16 cellular contexts compared by ENCODE assay signal in the genomic region with DNA sequence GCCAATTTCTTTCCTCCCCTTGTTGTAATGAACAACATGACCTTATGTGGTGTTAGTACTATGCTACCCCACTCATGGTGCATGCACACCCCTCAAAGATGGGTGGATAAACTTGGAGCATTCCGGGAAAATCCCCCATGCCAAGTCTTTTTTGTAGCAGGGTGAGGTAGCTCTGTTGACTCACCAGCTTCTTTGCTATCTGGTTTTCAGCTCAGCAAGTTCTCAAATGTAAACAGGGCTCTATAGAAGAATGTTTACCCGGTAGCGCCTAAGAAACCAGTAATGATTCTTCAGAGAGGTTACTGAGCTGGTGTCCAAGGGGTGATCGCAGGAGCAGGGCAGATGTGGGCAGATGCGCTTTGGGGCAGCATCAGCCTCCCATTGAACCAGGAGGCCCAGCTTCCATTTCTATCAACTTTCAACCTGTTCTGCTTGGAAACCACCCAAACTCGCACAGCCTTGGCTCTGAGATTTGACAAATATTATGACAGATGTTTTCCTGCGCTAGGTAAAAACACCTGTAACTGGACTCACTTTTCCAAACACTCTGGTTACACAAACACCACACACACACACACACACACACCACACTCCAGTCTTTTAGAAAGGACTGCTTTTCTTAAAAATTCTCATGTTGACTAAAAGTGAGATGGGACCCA.
DNase-seq lines count a peak whose midpoint lies in the region; ATAC-seq, FAIRE-seq and TF ChIP-seq lines count a peak whose summit lies in the region.
"Had no signal": no experiment of that assay in that cellular context is flagged by ENCODE, and none has a peak within 500 bp of the region (broad histone marks: within the 10 kb centered on the region; RNA-seq: fewer than 3 reads in every experiment).

No MANE protein-coding gene starts in this region.

- no peak for TF ChIP-seq EP300 in HepG2 (IDR thresholded peaks at IDR 0.05; ENCODE audit: low read depth in 2 of 2, low read length in 2 of 2)
- TF ChIP-seq EP300 in HepG2 (CRISPR knock-in tag; IDR thresholded peaks at IDR 0.05; ENCODE audit: borderline replicate concordance) = no peak

- no peak overlapping the region for H3K4me3 Mint-ChIP-seq in activated CD4-positive, alpha-beta T cell treated with anti-CD3 and anti-CD28 coated beads, Interleukin-2, amount 10 ng/mL, durations not matched to agents 24 days and 14 days

- POLR2A ChIA-PET in HepG2 (lab: Yijun Ruan, JAX) = no interaction called here

- no peak for FAIRE-seq in HepG2 (lab: Jason Lieb, UNC)

- no peaks in the 10 kb centered on the region for H3K79me2 ChIP-seq in HepG2 (ENCODE audit: insufficient read depth, low read length)

- H3K9ac ChIP-seq in HepG2 (ENCODE audit: insufficient read depth, low read depth, low read length) = no peak overlapping the region
- H3K9ac ChIP-seq: parathyroid adenoma had no signal

- intact Hi-C loops in left ventricle myocardium superior (cut with micrococcal nuclease) (no loop called here), heart left ventricle (cut with DNase I) (no loop called here), body of pancreas (cut with DNase I) (no loop called here), upper lobe of right lung (cut with DNase I) (no loop called here), HepG2 (cut with micrococcal nuclease; ENCODE audit: unreplicated experiment) (no loop called here)
- intact Hi-C loops in activated CD4-positive, alpha-beta T cell treated with anti-CD3 and anti-CD28 coated beads, Interleukin-2, amount 10 ng/mL, durations not matched to agents 24 days and 14 days (cut with micrococcal nuclease) = no loop called here

- H4K20me1 ChIP-seq in HepG2 (ENCODE audit: insufficient read depth, low read length) = no peaks in the 10 kb centered on the region

- no peak for TF ChIP-seq POLR2A in heart left ventricle (IDR thresholded peaks at IDR 0.05)
- no peak for TF ChIP-seq POLR2A in body of pancreas (IDR thresholded peaks at IDR 0.05)
- TF ChIP-seq POLR2A in HepG2 (IDR thresholded peaks at IDR 0.05; ENCODE audit: insufficient read depth in 1 of 2, low read depth in 2 of 2, low read length in 2 of 2) = no peak

- peak; percentile 2 for DNase-seq in left ventricle myocardium superior
- no peak for DNase-seq in heart left ventricle
- DNase-seq in body of pancreas = peak; percentile 63 to 74 (median 68)
- peak; percentile 48 for DNase-seq in kidney tubule cell (ENCODE audit: low spot score)
- DNase-seq in upper lobe of right lung = no peak
- DNase-seq in HepG2 (ENCODE audit: low spot score) = no peak
- DNase-seq in activated CD4-positive, alpha-beta T cell treated with anti-CD3 and anti-CD28 coated beads, Interleukin-2, amount 10 ng/mL, durations not matched to agents 24 days and 14 days = no peak
- DNase-seq: activated naive CD4-positive, alpha-beta T cell treated with anti-CD3 and anti-CD28 coated beads, Interleukin-2, amount 50 U/mL, for 16 hours; DMS 273 treated with DMSO at 0.1 percent for 48 hours; mesendoderm; MG63; substantia nigra had no signal

- H3K9me3 Mint-ChIP-seq in activated CD4-positive, alpha-beta T cell treated with anti-CD3 and anti-CD28 coated beads, Interleukin-2, amount 10 ng/mL, durations not matched to agents 24 days and 14 days = no peaks in the 10 kb centered on the region

- H3K27ac ChIP-seq in heart left ventricle (no peak overlapping the region), body of pancreas (peak overlapping the region; percentile 46 to 67 (median 57)), upper lobe of right lung (no peak overlapping the region), HepG2 (ENCODE audit: extremely low read length, insufficient read depth, low read length) (no peak overlapping the region)
- H3K27ac ChIP-seq: esophagus muscularis mucosa, parathyroid adenoma had no signal

- H3K9me3 ChIP-seq in heart left ventricle (no peaks in the 10 kb centered on the region), body of pancreas (no peaks in the 10 kb centered on the region), upper lobe of right lung (no peaks in the 10 kb centered on the region), HepG2 (ENCODE audit: low read length) (no peaks in the 10 kb centered on the region)
- H3K9me3 ChIP-seq: esophagus muscularis mucosa, MG63 had no signal

- ATAC-seq in left ventricle myocardium superior (no peak), heart left ventricle (no peak), body of pancreas (peak; percentile 73), upper lobe of right lung (peak; percentile 35), HepG2 (no peak), HG03432 (IDR thresholded peaks at IDR 0.05; ENCODE audit: unreplicated experiment) (no peak)
- ATAC-seq: HCT116 had no signal

- in situ Hi-C loops in HepG2 (cut with HindIII; ENCODE audit: extremely low pct_ligation_motif_present, low pct_unique_long_range_greater_than_20kb) = no loop called here

- no peaks in the 10 kb centered on the region for H3K36me3 Mint-ChIP-seq in activated CD4-positive, alpha-beta T cell treated with anti-CD3 and anti-CD28 coated beads, Interleukin-2, amount 10 ng/mL, durations not matched to agents 24 days and 14 days (ENCODE audit: low read depth)

- 94 to 99% (median 98%) methylated on average over 7 of the region's 7 CpGs for WGBS in heart left ventricle, 4 donors
- 26 to 30% methylated on average over 7 of the region's 7 CpGs for WGBS in body of pancreas, 2 donors
- WGBS in HepG2 (ENCODE audit: low lambda C conversion rate) = 33% methylated on average over 7 of the region's 7 CpGs

- H3K27me3 ChIP-seq in heart left ventricle = no peaks in the 10 kb centered on the region
- no peaks in the 10 kb centered on the region for H3K27me3 ChIP-seq in body of pancreas
- no peaks in the 10 kb centered on the region for H3K27me3 ChIP-seq in upper lobe of right lung
- peaks cover 15 to 82% of the 10 kb centered on the region in 2 experiments; a peak in 4 of 5 replicates for H3K27me3 ChIP-seq in HepG2 (ENCODE audit: control insufficient read depth in 1 of 2, insufficient read depth in 2 of 2, low read length in 2 of 2)
- H3K27me3 ChIP-seq: esophagus muscularis mucosa, MG63 had no signal

- H2AFZ ChIP-seq in HepG2 (ENCODE audit: low read length) = no peak overlapping the region
- H2AFZ ChIP-seq: parathyroid adenoma had no signal

- no peak overlapping the region for H3K4me2 ChIP-seq in HepG2 (ENCODE audit: low read depth, low read length)

- no peak for TF ChIP-seq CTCF in heart left ventricle (IDR thresholded peaks at IDR 0.05)
- TF ChIP-seq CTCF in body of pancreas (IDR thresholded peaks at IDR 0.05) = no peak
- TF ChIP-seq CTCF in upper lobe of right lung (IDR thresholded peaks at IDR 0.05) = no peak
- no peak for TF ChIP-seq CTCF in HepG2 (CRISPR knock-in tag; IDR thresholded peaks at IDR 0.05)

- H3K4me3 ChIP-seq in heart left ventricle = no peak overlapping the region
- no peak overlapping the region for H3K4me3 ChIP-seq in body of pancreas
- no peak overlapping the region for H3K4me3 ChIP-seq in upper lobe of right lung
- no peak overlapping the region for H3K4me3 ChIP-seq in HepG2 (replicated peaks in 1 of 3; ENCODE audit: insufficient read depth in 1 of 3, low read depth in 2 of 3, low read length in 3 of 3)
- H3K4me3 ChIP-seq: esophagus muscularis mucosa, MG63 had no signal

- no peak overlapping the region for H3K27ac Mint-ChIP-seq in activated CD4-positive, alpha-beta T cell treated with anti-CD3 and anti-CD28 coated beads, Interleukin-2, amount 10 ng/mL, durations not matched to agents 24 days and 14 days

- H3K4me1 Mint-ChIP-seq in activated CD4-positive, alpha-beta T cell treated with anti-CD3 and anti-CD28 coated beads, Interleukin-2, amount 10 ng/mL, durations not matched to agents 24 days and 14 days = no peaks in the 10 kb centered on the region

- CTCF ChIA-PET in HepG2 (lab: Yijun Ruan, JAX; ENCODE audit: low intra/inter-chr PET ratio, low total read pairs) = no interaction called here

- peaks cover 1% of the 10 kb centered on the region for H3K27me3 Mint-ChIP-seq in activated CD4-positive, alpha-beta T cell treated with anti-CD3 and anti-CD28 coated beads, Interleukin-2, amount 10 ng/mL, durations not matched to agents 24 days and 14 days

- BruUV-seq in HepG2 (replicated peaks; lab: Mats Ljungman, UMichigan) = no TSS peak

- no peak for TF ChIP-seq RAD21 in HepG2 (CRISPR knock-in tag; IDR thresholded peaks at IDR 0.05)

- H3K36me3 ChIP-seq in heart left ventricle (peaks cover 0 to 21% (median 9%) of the 10 kb centered on the region in 9 donors), body of pancreas (replicated peaks in 1 of 2; ENCODE audit: insufficient read depth in 1 of 2, low read depth in 2 of 2) (peaks cover 0 to 2% of the 10 kb centered on the region in 2 donors), upper lobe of right lung (peaks cover 18% of the 10 kb centered on the region), HepG2 (replicated peaks in 1 of 2; ENCODE audit: control insufficient read depth in 1 of 2, insufficient read depth in 2 of 2, low read length in 2 of 2) (no peaks in the 10 kb centered on the region)

- H3K4me1 ChIP-seq in heart left ventricle (peaks cover 3 to 63% (median 16%) of the 10 kb centered on the region in 12 donors), body of pancreas (peaks cover 31% of the 10 kb centered on the region), upper lobe of right lung (peaks cover 12% of the 10 kb centered on the region), HepG2 (ENCODE audit: insufficient read depth, low read length) (no peaks in the 10 kb centered on the region)
- H3K4me1 ChIP-seq: parathyroid adenoma had no signal

TF ChIP-seq in HepG2, 621 proteins besides CTCF, POLR2A, EP300 and RAD21 (continues in another document):
- TF ChIP-seq, protein P1, sequence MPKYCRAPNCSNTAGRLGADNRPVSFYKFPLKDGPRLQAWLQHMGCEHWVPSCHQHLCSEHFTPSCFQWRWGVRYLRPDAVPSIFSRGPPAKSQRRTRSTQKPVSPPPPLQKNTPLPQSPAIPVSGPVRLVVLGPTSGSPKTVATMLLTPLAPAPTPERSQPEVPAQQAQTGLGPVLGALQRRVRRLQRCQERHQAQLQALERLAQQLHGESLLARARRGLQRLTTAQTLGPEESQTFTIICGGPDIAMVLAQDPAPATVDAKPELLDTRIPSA (CRISPR knock-in tag; IDR thresholded peaks at IDR 0.05; ENCODE audit: borderline replicate concordance) = no peak
- no peak for TF ChIP-seq ZNF546 (CRISPR knock-in tag; conservative IDR thresholded peaks at IDR 0.05)
- TF ChIP-seq, protein P2, sequence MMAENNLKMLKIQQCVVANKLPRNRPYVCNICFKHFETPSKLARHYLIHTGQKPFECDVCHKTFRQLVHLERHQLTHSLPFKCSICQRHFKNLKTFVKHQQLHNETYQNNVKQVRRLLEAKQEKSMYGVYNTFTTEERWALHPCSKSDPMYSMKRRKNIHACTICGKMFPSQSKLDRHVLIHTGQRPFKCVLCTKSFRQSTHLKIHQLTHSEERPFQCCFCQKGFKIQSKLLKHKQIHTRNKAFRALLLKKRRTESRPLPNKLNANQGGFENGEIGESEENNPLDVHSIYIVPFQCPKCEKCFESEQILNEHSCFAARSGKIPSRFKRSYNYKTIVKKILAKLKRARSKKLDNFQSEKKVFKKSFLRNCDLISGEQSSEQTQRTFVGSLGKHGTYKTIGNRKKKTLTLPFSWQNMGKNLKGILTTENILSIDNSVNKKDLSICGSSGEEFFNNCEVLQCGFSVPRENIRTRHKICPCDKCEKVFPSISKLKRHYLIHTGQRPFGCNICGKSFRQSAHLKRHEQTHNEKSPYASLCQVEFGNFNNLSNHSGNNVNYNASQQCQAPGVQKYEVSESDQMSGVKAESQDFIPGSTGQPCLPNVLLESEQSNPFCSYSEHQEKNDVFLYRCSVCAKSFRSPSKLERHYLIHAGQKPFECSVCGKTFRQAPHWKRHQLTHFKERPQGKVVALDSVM (CRISPR knock-in tag; IDR thresholded peaks at IDR 0.05) = no peak

Comparison
In these comparisons a context has a peak if more than half of its experiments do, and no peak if none do; other contexts are left out.
1. DNase-seq: peak in left ventricle myocardium superior (single experiment), body of pancreas (4 of 4) and kidney tubule cell (single experiment); none in heart left ventricle (0 of 5), upper lobe of right lung (single experiment), HepG2 (single experiment) and activated CD4-positive, alpha-beta T cell treated with anti-CD3 and anti-CD28 coated beads, Interleukin-2, amount 10 ng/mL, durations not matched to agents 24 days and 14 days (single experiment).
2. ATAC-seq: peak in body of pancreas (single experiment) and upper lobe of right lung (single experiment); none in left ventricle myocardium superior (single experiment), heart left ventricle (0 of 4), HepG2 (single experiment) and HG03432 (single experiment).
3. H3K27ac ChIP-seq: peak in body of pancreas (4 of 4); none in heart left ventricle (0 of 12), upper lobe of right lung (single experiment) and HepG2 (single experiment).